Comparison of ENCODE assay signal across 14 cellular contexts in the genomic region with DNA sequence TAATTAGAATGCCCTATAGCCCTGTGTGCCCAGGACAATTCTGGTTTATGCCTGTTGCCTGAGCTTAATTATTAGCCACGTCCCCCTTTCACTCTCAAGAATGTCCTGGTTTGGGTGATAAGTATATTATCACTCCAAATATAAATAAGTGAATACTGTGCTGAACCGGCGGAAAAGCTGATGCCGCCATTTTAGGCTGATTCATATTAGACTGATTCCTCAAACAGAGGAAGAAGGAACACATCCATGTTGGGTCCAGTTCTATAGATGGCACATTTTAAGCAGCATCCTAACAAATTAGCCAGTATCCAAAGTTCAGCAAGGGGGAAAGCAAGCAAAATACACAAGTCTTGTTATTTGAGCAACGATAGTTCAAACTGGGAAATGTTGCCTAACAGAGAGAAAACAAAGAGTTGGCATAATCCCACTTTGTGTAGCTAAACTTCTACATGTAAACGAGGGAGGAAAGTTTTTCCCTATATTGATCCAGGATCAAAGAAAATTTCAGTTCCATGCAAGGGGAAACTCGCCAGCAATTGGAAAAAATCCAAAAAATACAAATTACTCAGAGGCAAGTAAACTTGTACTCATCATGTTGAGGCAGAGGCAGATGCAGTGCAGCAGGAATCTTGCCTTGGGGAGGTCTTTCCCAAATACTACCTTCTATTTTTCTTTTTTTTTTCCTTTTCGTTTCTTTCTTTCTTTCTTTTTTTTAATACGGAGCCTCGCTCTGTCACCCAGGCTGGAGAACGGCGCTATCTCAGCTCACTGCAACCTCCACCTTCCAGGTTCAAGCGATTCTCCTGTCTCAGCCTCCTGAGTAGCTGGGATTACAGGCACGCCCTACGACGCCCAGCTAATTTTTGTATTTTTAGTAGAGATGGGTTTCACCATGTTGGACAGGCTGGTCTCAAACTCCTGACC.
DNase-seq lines count a peak whose midpoint lies in the region; ATAC-seq and TF ChIP-seq lines count a peak whose summit lies in the region.
"Had no signal": no experiment of that assay in that cellular context is flagged by ENCODE, and none has a peak within 500 bp of the region (broad histone marks: within the 10 kb centered on the region; RNA-seq: fewer than 3 reads in every experiment).

No MANE protein-coding gene starts in this region.

- no peak overlapping the region for H3K4me2 ChIP-seq in GM23248 (ENCODE audit: unreplicated experiment)
- H3K4me2 ChIP-seq in hepatocyte = no peak overlapping the region

- H3K36me3 ChIP-seq in GM23248 (ENCODE audit: low read depth) (no peaks in the 10 kb centered on the region), RWPE2 (ENCODE audit: low read depth) (no peaks in the 10 kb centered on the region), Peyer's patch (no peaks in the 10 kb centered on the region), hepatocyte (replicated peaks; ENCODE audit: insufficient read depth, low read depth) (no peaks in the 10 kb centered on the region)
- H3K36me3 ChIP-seq in CD8-positive, alpha-beta memory T cell (ENCODE audit: insufficient read depth, low read length) = no peaks in the 10 kb centered on the region
- H3K36me3 ChIP-seq: gastrocnemius medialis, upper lobe of right lung had no signal

- no peak for TF ChIP-seq POLR2A in Peyer's patch (IDR thresholded peaks at IDR 0.05)

- peak overlapping the region; percentile 70 for H3K27ac Mint-ChIP-seq in memory B cell
- no peak overlapping the region for H3K27ac Mint-ChIP-seq in CD8-positive, alpha-beta memory T cell
- H3K27ac Mint-ChIP-seq: activated CD8-positive, alpha-beta T cell treated with anti-CD3 and anti-CD28 coated beads for 36 hours had no signal

- H3K9ac ChIP-seq in GM23248 = no peak overlapping the region

- H2AFZ ChIP-seq in GM23248 = no peak overlapping the region
- H2AFZ ChIP-seq in hepatocyte = no peak overlapping the region

- peak; percentile 67 for ATAC-seq in RWPE2 (ENCODE audit: low read depth)
- no peak for ATAC-seq in memory B cell (ENCODE audit: low read depth)
- ATAC-seq: activated CD8-positive, alpha-beta T cell treated with anti-CD3 and anti-CD28 coated beads for 36 hours; gastrocnemius medialis; right cardiac atrium; upper lobe of right lung had no signal

- peak overlapping the region; percentile 49 for H3K4me3 Mint-ChIP-seq in memory B cell
- no peak overlapping the region for H3K4me3 Mint-ChIP-seq in CD8-positive, alpha-beta memory T cell
- H3K4me3 Mint-ChIP-seq: activated CD8-positive, alpha-beta T cell treated with anti-CD3 and anti-CD28 coated beads for 36 hours; neural crest cell had no signal

- in situ Hi-C loops in GM23248 (cut with MboI) = no loop called here

- peaks cover 33% of the 10 kb centered on the region for H3K36me3 Mint-ChIP-seq in memory B cell
- H3K36me3 Mint-ChIP-seq in CD8-positive, alpha-beta memory T cell = peaks cover 10 to 36% (median 18%) of the 10 kb centered on the region in 3 donors

- H3K27me3 ChIP-seq in GM23248 (replicated peaks; ENCODE audit: insufficient read depth) (no peaks in the 10 kb centered on the region), RWPE2 (ENCODE audit: insufficient read depth, poor library complexity, severe bottlenecking) (no peaks in the 10 kb centered on the region), Peyer's patch (no peaks in the 10 kb centered on the region), hepatocyte (no peaks in the 10 kb centered on the region)
- H3K27me3 ChIP-seq in CD8-positive, alpha-beta memory T cell (ENCODE audit: insufficient read depth, low read length, poor library complexity, severe bottlenecking) = no peaks in the 10 kb centered on the region
- H3K27me3 ChIP-seq: gastrocnemius medialis, upper lobe of right lung had no signal

- H3K4me1 Mint-ChIP-seq in memory B cell = peaks cover 36% of the 10 kb centered on the region
- H3K4me1 Mint-ChIP-seq in CD8-positive, alpha-beta memory T cell = peaks cover 29 to 54% (median 29%) of the 10 kb centered on the region in 3 donors
- H3K4me1 Mint-ChIP-seq: neural crest cell had no signal

- H3K9me3 Mint-ChIP-seq in memory B cell = peaks cover 6% of the 10 kb centered on the region
- H3K9me3 Mint-ChIP-seq in CD8-positive, alpha-beta memory T cell = peaks cover 7 to 15% (median 13%) of the 10 kb centered on the region in 5 donors

- H3K9me2 ChIP-seq in GM23248 (ENCODE audit: insufficient read depth) (no peaks in the 10 kb centered on the region), hepatocyte (replicated peaks; ENCODE audit: insufficient read depth) (no peaks in the 10 kb centered on the region)

- H4K20me1 ChIP-seq in GM23248 (ENCODE audit: insufficient read depth) (no peaks in the 10 kb centered on the region), hepatocyte (ENCODE audit: insufficient read depth, poor library complexity, severe bottlenecking) (no peaks in the 10 kb centered on the region)

- no peak overlapping the region for H3K27ac ChIP-seq in GM23248
- peak overlapping the region; percentile 34 for H3K27ac ChIP-seq in RWPE2 (ENCODE audit: poor library complexity, severe bottlenecking)
- H3K27ac ChIP-seq in Peyer's patch = peak overlapping the region in 1 of 4 donors; percentile 21
- no peak overlapping the region for H3K27ac ChIP-seq in hepatocyte
- H3K27ac ChIP-seq in CD8-positive, alpha-beta memory T cell (ENCODE audit: low read depth, low read length) = no peak overlapping the region
- H3K27ac ChIP-seq: gastrocnemius medialis, upper lobe of right lung had no signal

- DNase-seq in GM23248 (peak; percentile 40), RWPE2 (ENCODE audit: low spot score) (no peak), epithelial cell of esophagus (ENCODE audit: low read depth) (peak; percentile 79), memory B cell (ENCODE audit: low spot score in 2 of 2) (no peak), Peyer's patch (no peak), hepatocyte (ENCODE audit: low spot score) (no peak), DMS114 treated with DMSO at 0.1 percent for 48 hours (lab: John Stamatoyannopoulos, UW; ENCODE audit: unreplicated experiment) (no peak)
- DNase-seq in CD8-positive, alpha-beta memory T cell = no peak
- DNase-seq: activated CD8-positive, alpha-beta T cell treated with anti-CD3 and anti-CD28 coated beads for 36 hours; gastrocnemius medialis; mesenchymal stem cell; right cardiac atrium; upper lobe of right lung had no signal

- POLR2A ChIA-PET in CD8-positive, alpha-beta memory T cell (lab: Charles Lee) = no interaction called here

- no peaks in the 10 kb centered on the region for H3F3A ChIP-seq in GM23248 (ENCODE audit: insufficient read depth)

- WGBS in GM23248 (ENCODE audit: low coverage in 1 of 2, low lambda C conversion rate in 2 of 2, missing lambda C conversion rate in 2 of 2), 2 experiments = 85 to 86% methylated on average over 14 to 16 of the region's 16 CpGs
- 92% methylated on average over 15 of the region's 16 CpGs for WGBS in hepatocyte (ENCODE audit: low lambda C conversion rate, missing lambda C conversion rate)

- H3K9me3 ChIP-seq in GM23248 (ENCODE audit: low read depth) (no peaks in the 10 kb centered on the region), RWPE2 (ENCODE audit: severe bottlenecking) (no peaks in the 10 kb centered on the region), Peyer's patch (no peaks in the 10 kb centered on the region), hepatocyte (ENCODE audit: low read depth) (peaks cover 9% of the 10 kb centered on the region)
- peaks cover 3% of the 10 kb centered on the region for H3K9me3 ChIP-seq in CD8-positive, alpha-beta memory T cell (ENCODE audit: low read length)
- H3K9me3 ChIP-seq: gastrocnemius medialis, upper lobe of right lung had no signal

- no peaks in the 10 kb centered on the region for H3K27me3 Mint-ChIP-seq in memory B cell
- no peaks in the 10 kb centered on the region for H3K27me3 Mint-ChIP-seq in CD8-positive, alpha-beta memory T cell
- H3K27me3 Mint-ChIP-seq: activated CD8-positive, alpha-beta T cell treated with anti-CD3 and anti-CD28 coated beads for 36 hours had no signal

- H3K79me2 ChIP-seq in GM23248 (ENCODE audit: insufficient read depth) = no peaks in the 10 kb centered on the region
- peaks cover 47% of the 10 kb centered on the region for H3K79me2 ChIP-seq in hepatocyte

- TF ChIP-seq CTCF in RWPE2 (IDR thresholded peaks at IDR 0.05; ENCODE audit: poor library complexity, severe bottlenecking) = no peak
- no peak for TF ChIP-seq CTCF in epithelial cell of esophagus (IDR thresholded peaks at IDR 0.05; ENCODE audit: insufficient read depth, low read depth, low read length, missing control alignments)
- no peak for TF ChIP-seq CTCF in Peyer's patch (IDR thresholded peaks at IDR 0.05)
- no peak for TF ChIP-seq CTCF in hepatocyte (IDR thresholded peaks at IDR 0.05; ENCODE audit: poor library complexity)

- CTCF ChIA-PET in CD8-positive, alpha-beta memory T cell (lab: Charles Lee) = no interaction called here

- H3K4me1 ChIP-seq in GM23248 (ENCODE audit: insufficient read depth) (no peaks in the 10 kb centered on the region), RWPE2 (ENCODE audit: insufficient read depth, poor library complexity, severe bottlenecking) (peaks cover 9% of the 10 kb centered on the region), Peyer's patch (no peaks in the 10 kb centered on the region), hepatocyte (ENCODE audit: insufficient read depth) (peaks cover 6% of the 10 kb centered on the region)
- peaks cover 6% of the 10 kb centered on the region for H3K4me1 ChIP-seq in CD8-positive, alpha-beta memory T cell (ENCODE audit: insufficient read depth, low read length)

- H3K4me3 ChIP-seq in GM23248 (no peak overlapping the region), RWPE2 (ENCODE audit: severe bottlenecking) (no peak overlapping the region), epithelial cell of esophagus (ENCODE audit: low read length) (no peak overlapping the region), Peyer's patch (no peak overlapping the region), hepatocyte (no peak overlapping the region)
- H3K4me3 ChIP-seq in CD8-positive, alpha-beta memory T cell (ENCODE audit: low read length) = no peak overlapping the region
- H3K4me3 ChIP-seq: gastrocnemius medialis, upper lobe of right lung had no signal

Comparison
In these comparisons a context has a peak if more than half of its experiments do, and no peak if none do; other contexts are left out.
1. DNase-seq: peak in GM23248 (single experiment) and epithelial cell of esophagus (single experiment); none in RWPE2 (single experiment), memory B cell (0 of 2), Peyer's patch (0 of 3), hepatocyte (single experiment), CD8-positive, alpha-beta memory T cell (0 of 5) and DMS114 treated with DMSO at 0.1 percent for 48 hours (single experiment).